19 cellular contexts compared by ENCODE assay signal in genomic region chr13:98972059-98972458, GRCh38. TPM values are rescaled to one million over a fixed set of nuclear protein-coding genes. Genes with fewer than 3 reads are reported as not detected.
DNase-seq lines count a peak whose midpoint lies in the region; ATAC-seq and TF ChIP-seq lines count a peak whose summit lies in the region.
"Had no signal": no experiment of that assay in that cellular context is flagged by ENCODE, and none has a peak within 500 bp of the region (broad histone marks: within the 10 kb centered on the region; RNA-seq: fewer than 3 reads in every experiment).

No MANE protein-coding gene starts in this region.

- H3K4me1 ChIP-seq in hepatocyte (ENCODE audit: insufficient read depth) (peaks cover 11% of the 10 kb centered on the region), gastrocnemius medialis (peaks cover 6 to 17% of the 10 kb centered on the region in 2 donors)
- H3K4me1 ChIP-seq: uterus had no signal

- H2AFZ ChIP-seq in hepatocyte: no peak overlapping the region

- TF ChIP-seq POLR2A in gastrocnemius medialis (IDR thresholded peaks at IDR 0.05): no peak

- ATAC-seq in SK-N-SH treated with all-trans-retinoic acid at 6 μM for 48 hours (peak; percentile 57), gastrocnemius medialis (no peak)
- ATAC-seq in activated T-helper 17 cell treated with anti-CD3 and anti-CD28 coated beads, Interleukin-2, amount 50 U/mL, for 72 hours (replicated peaks): no peak
- ATAC-seq: left lobe of liver; stimulated activated naive B cell treated with anti-CD40 and anti-IgM and Interleukin-4, amounts not matched to agents 10 μg/mL and 1 μg/mL and 100 μg/mL, for 72 hours had no signal

- H3K79me2 ChIP-seq in hepatocyte: peaks cover 2% of the 10 kb centered on the region

- H3K36me3 ChIP-seq in hepatocyte (replicated peaks; ENCODE audit: insufficient read depth, low read depth) (no peaks in the 10 kb centered on the region), gastrocnemius medialis (no peaks in the 10 kb centered on the region)
- H3K36me3 ChIP-seq: uterus had no signal

- H3K9me2 ChIP-seq in hepatocyte (replicated peaks; ENCODE audit: insufficient read depth): no peaks in the 10 kb centered on the region

- in situ Hi-C loops in gastrocnemius medialis (cut with MboI; ENCODE audit: low sequenced_read_pairs in 4 of 4): loop anchor here in 1 of 4 donors (5.0 kb wide), 1 partner anchor 50 kb away; no protein-coding TSS in a partner anchor

- H3K4me3 Mint-ChIP-seq in activated T-helper 17 cell treated with anti-CD3 and anti-CD28 coated beads, Interleukin-2, amount 50 U/mL, for 72 hours: no peak overlapping the region
- H3K4me3 Mint-ChIP-seq: endodermal cell; naive B cell; stimulated activated naive B cell treated with anti-CD40 and anti-IgM and Interleukin-4, amounts not matched to agents 10 μg/mL and 1 μg/mL and 100 μg/mL, for 72 hours had no signal

- no peak overlapping the region for H3K27ac ChIP-seq in hepatocyte
- peak overlapping the region; percentile 24 to 77 (median 64) for H3K27ac ChIP-seq in gastrocnemius medialis

- no peak for TF ChIP-seq CTCF in hepatocyte (IDR thresholded peaks at IDR 0.05; ENCODE audit: poor library complexity)
- TF ChIP-seq CTCF in gastrocnemius medialis (IDR thresholded peaks at IDR 0.05 in 4 of 5, conservative IDR thresholded peaks at IDR 0.05 in 1 of 5): no peak

- H3K9me3 Mint-ChIP-seq in activated T-helper 17 cell treated with anti-CD3 and anti-CD28 coated beads, Interleukin-2, amount 50 U/mL, for 72 hours: no peaks in the 10 kb centered on the region
- H3K9me3 Mint-ChIP-seq: activated T-helper 2 cell treated with anti-CD3 and anti-CD28 coated beads, Interferon-gamma antibody, Interleukin-2, Interleukin-4, amounts not matched to agents 10 μg/mL and 5 μg/mL and 100 μg/mL, durations not matched to agents 14 hours and 24 hours and 36 hours; endodermal cell; naive B cell; stimulated activated naive B cell treated with anti-CD40 and anti-IgM and Interleukin-4, amounts not matched to agents 10 μg/mL and 1 μg/mL and 100 μg/mL, for 72 hours had no signal

- H3K4me3 ChIP-seq in hepatocyte (no peak overlapping the region), gastrocnemius medialis (peak overlapping the region in 1 of 4 donors; percentile 18)
- H3K4me3 ChIP-seq: uterus had no signal

- H3K27ac Mint-ChIP-seq in activated T-helper 17 cell treated with anti-CD3 and anti-CD28 coated beads, Interleukin-2, amount 50 U/mL, for 72 hours: no peak overlapping the region
- H3K27ac Mint-ChIP-seq: activated T-helper 2 cell treated with anti-CD3 and anti-CD28 coated beads, Interferon-gamma antibody, Interleukin-2, Interleukin-4, amounts not matched to agents 10 μg/mL and 5 μg/mL and 100 μg/mL, durations not matched to agents 14 hours and 24 hours and 36 hours; stimulated activated naive B cell treated with anti-CD40 and anti-IgM and Interleukin-4, amounts not matched to agents 10 μg/mL and 1 μg/mL and 100 μg/mL, for 72 hours had no signal

- H3K27me3 Mint-ChIP-seq in activated T-helper 17 cell treated with anti-CD3 and anti-CD28 coated beads, Interleukin-2, amount 50 U/mL, for 72 hours: no peaks in the 10 kb centered on the region
- H3K27me3 Mint-ChIP-seq: naive B cell; stimulated activated naive B cell treated with anti-CD40 and anti-IgM and Interleukin-4, amounts not matched to agents 10 μg/mL and 1 μg/mL and 100 μg/mL, for 72 hours had no signal

- H3K9me3 ChIP-seq in hepatocyte (ENCODE audit: low read depth): no peaks in the 10 kb centered on the region
- no peaks in the 10 kb centered on the region for H3K9me3 ChIP-seq in gastrocnemius medialis
- H3K9me3 ChIP-seq: uterus had no signal

- no peaks in the 10 kb centered on the region for H4K20me1 ChIP-seq in hepatocyte (ENCODE audit: insufficient read depth, poor library complexity, severe bottlenecking)

- peak overlapping the region; percentile 10 for H3K4me2 ChIP-seq in hepatocyte

- peak; percentile 29 for DNase-seq in EH (ENCODE audit: low read depth)
- no peak for DNase-seq in hepatocyte (ENCODE audit: low spot score)
- no peak for DNase-seq in gastrocnemius medialis
- no peak for DNase-seq in activated T-cell treated with anti-CD3 and anti-CD28 coated beads, Interleukin-2, amount 50 U/mL, for 1 hour
- DNase-seq in NCI-H2081 (lab: John Stamatoyannopoulos, UW): no peak
- DNase-seq in activated effector memory CD4-positive, alpha-beta T cell treated with Interleukin-2 at 50 U/mL for 16 hours: no peak
- DNase-seq: activated CD4-positive, CD25-positive, alpha-beta regulatory T cell treated with anti-CD3 and anti-CD28 coated beads, Interleukin-2, amount 50 U/mL, for 72 hours; cerebellar nuclear complex; endodermal cell; naive B cell; NCI-H1436; NCI-H345; NK-92 treated with Interleukin-12 subunit alpha and Interleukin-12 subunit beta, amount 100 ng/mL, for 24 hours; stimulated activated naive B cell treated with anti-CD40 and anti-IgM and Interleukin-4, amounts not matched to agents 10 μg/mL and 1 μg/mL and 100 μg/mL, for 72 hours; uterus had no signal

- H3K27me3 ChIP-seq in hepatocyte (no peaks in the 10 kb centered on the region), gastrocnemius medialis (no peaks in the 10 kb centered on the region)
- H3K27me3 ChIP-seq: uterus had no signal

- intact Hi-C loops in gastrocnemius medialis (cut with DNase I; ENCODE audit: low total_unique reads): no loop called here

- peaks cover 10% of the 10 kb centered on the region for H3K4me1 Mint-ChIP-seq in activated T-helper 17 cell treated with anti-CD3 and anti-CD28 coated beads, Interleukin-2, amount 50 U/mL, for 72 hours

- no peaks in the 10 kb centered on the region for H3K36me3 Mint-ChIP-seq in activated T-helper 17 cell treated with anti-CD3 and anti-CD28 coated beads, Interleukin-2, amount 50 U/mL, for 72 hours (ENCODE audit: low read depth)

- 73% methylated on average over 3 of the region's 3 CpGs for WGBS in hepatocyte (ENCODE audit: low lambda C conversion rate, missing lambda C conversion rate)

TF ChIP-seq in SK-N-SH treated with all-trans-retinoic acid at 6 μM for 48 hours, 23 proteins besides CTCF, POLR2A, EP300 and RAD21:
- TF ChIP-seq ZFP3 (CRISPR knock-in tag; IDR thresholded peaks at IDR 0.05) (no peak), GLIS3 (CRISPR knock-in tag; IDR thresholded peaks at IDR 0.05) (no peak), PPARA (CRISPR knock-in tag; IDR thresholded peaks at IDR 0.05; ENCODE audit: borderline replicate concordance) (no peak), CREB5 (CRISPR knock-in tag; IDR thresholded peaks at IDR 0.05; ENCODE audit: low read depth) (no peak), ZNF8 (CRISPR knock-in tag; IDR thresholded peaks at IDR 0.05) (no peak), ZFP30 (CRISPR knock-in tag; IDR thresholded peaks at IDR 0.05) (no peak), ESRRG (CRISPR knock-in tag; IDR thresholded peaks at IDR 0.05) (no peak), CSRNP3 (CRISPR knock-in tag; IDR thresholded peaks at IDR 0.05) (no peak), CSDC2 (CRISPR knock-in tag; IDR thresholded peaks at IDR 0.05) (no peak), ZC3H10 (CRISPR knock-in tag; IDR thresholded peaks at IDR 0.05) (no peak), ARNTL (CRISPR knock-in tag; IDR thresholded peaks at IDR 0.05; ENCODE audit: borderline replicate concordance, low read depth) (no peak), ZNF565 (CRISPR knock-in tag; conservative IDR thresholded peaks at IDR 0.05; ENCODE audit: low read depth) (no peak), RARB (CRISPR knock-in tag; IDR thresholded peaks at IDR 0.05) (no peak)

RNA-seq across cellular contexts. Expression of gene DOCK9, which starts 5.8 kb away (rescaled TPM):
- total RNA-seq in hepatocyte (25.1 and 38.9 TPM in 2 replicates), gastrocnemius medialis (10 to 100 TPM; 31.4 to 46.7 (median 45.6) TPM)
- 16.4 and 23.6 TPM in 2 replicates for polyA plus RNA-seq in hepatocyte
- 10 to 100 TPM; 50.2 to 70.4 TPM for total RNA-seq in activated T-helper 17 cell treated with anti-CD3 and anti-CD28 coated beads, Interleukin-2, amount 50 U/mL, for 72 hours
